Comparison of ENCODE assay signal across 19 cellular contexts in genomic region chr12:56101045-56101444, GRCh38.
"Had no signal": no experiment of that assay in that cellular context is flagged by ENCODE, and none has a peak within 500 bp of the region (broad histone marks: within the 10 kb centered on the region; RNA-seq: fewer than 3 reads in every experiment).

No MANE protein-coding gene starts in this region.

- H3K9me3 Mint-ChIP-seq: activated CD4-positive, alpha-beta memory T cell treated with anti-CD3 and anti-CD28 coated beads for 36 hours; activated naive CD4-positive, alpha-beta T cell treated with anti-CD3 and anti-CD28 coated beads, Interleukin-2, amount 50 U/mL, for 72 hours had no signal

- ATAC-seq: activated naive CD4-positive, alpha-beta T cell treated with anti-CD3 and anti-CD28 coated beads, Interleukin-2, amount 50 U/mL, for 72 hours; body of pancreas; lower lobe of right lung; stimulated activated naive CD8-positive, alpha-beta T cell treated with anti-CD3 and anti-CD28 coated beads, Interleukin-15, Interleukin-2, amounts not matched to agents 100 U/mL and 50 U/mL, for 24 hours had no signal

- H3K36me3 ChIP-seq: uterus had no signal

- H3K4me3 ChIP-seq: body of pancreas, dorsolateral prefrontal cortex, lower lobe of right lung, suprapubic skin, transverse colon, uterus had no signal

- H3K27me3 ChIP-seq: body of pancreas, dorsolateral prefrontal cortex, suprapubic skin, transverse colon, uterus had no signal

- H3K4me3 Mint-ChIP-seq: activated CD4-positive, alpha-beta memory T cell treated with anti-CD3 and anti-CD28 coated beads for 36 hours had no signal

- H3K27ac Mint-ChIP-seq: activated CD4-positive, alpha-beta memory T cell treated with anti-CD3 and anti-CD28 coated beads for 36 hours; progenitor cell of endocrine pancreas had no signal

- H3K9me3 ChIP-seq: body of pancreas, lower lobe of right lung, suprapubic skin, transverse colon, uterus had no signal

- H3K27me3 Mint-ChIP-seq: activated CD4-positive, alpha-beta memory T cell treated with anti-CD3 and anti-CD28 coated beads for 36 hours; progenitor cell of endocrine pancreas had no signal

- H3K27ac ChIP-seq: body of pancreas, dorsolateral prefrontal cortex, lower lobe of right lung, suprapubic skin, uterus had no signal

- FAIRE-seq: colon, frontal cortex, keratinocyte had no signal

- DNase-seq: activated CD4-positive, alpha-beta memory T cell treated with anti-CD3 and anti-CD28 coated beads for 36 hours; activated effector memory CD4-positive, alpha-beta T cell treated with anti-CD3 and anti-CD28 coated beads, Interleukin-2, amount 50 U/mL, for 16 hours; activated T-cell treated with anti-CD3 and anti-CD28 coated beads for 4 hours; body of pancreas; caudate nucleus; dorsolateral prefrontal cortex; erythroblast; hypothalamus; lower lobe of right lung; stimulated activated CD4-positive, alpha-beta T cell treated with anti-CD3 and anti-CD28 coated beads, Interleukin-2, amount 100 ng/mL, for 24 hours; stimulated activated naive CD8-positive, alpha-beta T cell treated with anti-CD3 and anti-CD28 coated beads, Interleukin-15, Interleukin-2, amounts not matched to agents 100 U/mL and 50 U/mL, for 24 hours; transverse colon; uterus had no signal
